Comparison of ENCODE assay signal across 26 cellular contexts in the genomic region with DNA sequence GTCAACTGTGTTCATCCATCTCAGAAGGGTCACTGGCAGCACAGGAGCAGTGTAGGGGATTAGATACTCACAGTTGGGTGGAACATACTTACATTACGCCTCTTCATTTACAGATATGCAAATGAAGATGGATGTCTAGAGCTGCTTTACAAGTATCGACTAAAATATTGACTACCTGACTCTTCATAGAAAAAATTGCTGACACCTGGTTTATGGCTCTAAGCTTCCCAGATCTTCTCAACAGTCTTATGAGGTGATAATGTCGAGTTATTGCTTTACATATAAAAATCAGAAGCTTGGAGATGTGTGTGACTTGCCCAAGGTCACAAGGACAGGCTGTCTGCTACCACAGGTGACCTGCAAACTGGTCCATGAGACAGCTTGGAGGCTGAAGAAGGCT.
DNase-seq lines count a peak whose midpoint lies in the region; ATAC-seq, FAIRE-seq and TF ChIP-seq lines count a peak whose summit lies in the region.
"Had no signal": no experiment of that assay in that cellular context is flagged by ENCODE, and none has a peak within 500 bp of the region (broad histone marks: within the 10 kb centered on the region; RNA-seq: fewer than 3 reads in every experiment).

No MANE protein-coding gene starts in this region.

- no peaks in the 10 kb centered on the region for H3K36me3 ChIP-seq in IMR-90 (ENCODE audit: control insufficient read depth, insufficient read depth, low read length)

- ATAC-seq in A549, result no peak
- ATAC-seq in IMR-90 (ENCODE audit: low read depth), result no peak
- no peak for ATAC-seq in HG03565 (IDR thresholded peaks at IDR 0.05; ENCODE audit: unreplicated experiment)
- ATAC-seq: CD8-positive, alpha-beta T cell; GM12878 had no signal

- no peak for DNase-seq in A549 (ENCODE audit: low read depth in 1 of 2, low spot score in 1 of 2)
- DNase-seq in IMR-90, result no peak
- DNase-seq in chondrocyte (ENCODE audit: low spot score), result no peak
- no peak for DNase-seq in DMS 273 treated with DMSO at 0.1 percent for 48 hours (lab: John Stamatoyannopoulos, UW)
- DNase-seq: 8988T; AML-193; Caco-2; Calu3; CD4-positive, alpha-beta T cell; CD8-positive, alpha-beta T cell; DMS153; DMS53; DMS79; DND-41; EL; GDM1 had no signal

- H3K27ac ChIP-seq in A549, result no peak overlapping the region
- no peak overlapping the region for H3K27ac ChIP-seq in IMR-90 (ENCODE audit: insufficient read depth, low read length)
- H3K27ac ChIP-seq: BLaER1 treated with 17β-estradiol and CSF1 and Interleukin-3, amounts not matched to agents 10 nM and 100 nM; C4-2B had no signal

- H2AK5ac ChIP-seq in IMR-90 (ENCODE audit: low read depth, low read length), result no peak overlapping the region

- no peak overlapping the region for H2BK120ac ChIP-seq in IMR-90 (ENCODE audit: low read depth, low read length)

- H2BK5ac ChIP-seq in IMR-90 (ENCODE audit: low read depth, low read length, poor library complexity, severe bottlenecking), result no peak overlapping the region

- peaks cover 2% of the 10 kb centered on the region for H3K36me3 Mint-ChIP-seq in chondrocyte (ENCODE audit: low read depth)
- H3K36me3 Mint-ChIP-seq: CD8-positive, alpha-beta T cell had no signal

- H2BK15ac ChIP-seq in IMR-90 (ENCODE audit: low read depth, low read length), result no peak overlapping the region

- no peak overlapping the region for H2BK20ac ChIP-seq in IMR-90 (ENCODE audit: low read depth, low read length)

- H3K4me3 ChIP-seq in A549 (no peak overlapping the region), IMR-90 (ENCODE audit: insufficient read depth, low read depth, low read length) (no peak overlapping the region)
- H3K4me3 ChIP-seq: BLaER1 treated with 17β-estradiol and CSF1 and Interleukin-3, amounts not matched to agents 10 nM and 100 nM; GM12878 had no signal

- H3K4ac ChIP-seq in IMR-90 (ENCODE audit: low read depth, low read length), result no peak overlapping the region

- no peak for FAIRE-seq in A549 (lab: Jason Lieb, UNC)
- FAIRE-seq: A204.1, D721Med, GM12878, GM12892, GM18507, GM19239 had no signal

- H3K27me3 ChIP-seq in IMR-90 (ENCODE audit: control insufficient read depth, insufficient read depth, low read length), result no peaks in the 10 kb centered on the region
- H3K27me3 ChIP-seq: BLaER1 treated with 17β-estradiol and CSF1 and Interleukin-3, amounts not matched to agents 10 nM and 100 nM had no signal

- no peaks in the 10 kb centered on the region for H3K9me1 ChIP-seq in IMR-90 (ENCODE audit: insufficient read depth, low read length)

- H3K14ac ChIP-seq in IMR-90 (replicated peaks; ENCODE audit: low read depth, low read length), result no peak overlapping the region

- in situ Hi-C loops in IMR-90 (cut with MboI; ENCODE audit: low sequenced_read_pairs), result no loop called here

- H3K4me2 ChIP-seq in A549 (no peak overlapping the region), IMR-90 (ENCODE audit: low read depth, low read length) (no peak overlapping the region)
- H3K4me2 ChIP-seq: BLaER1 treated with 17β-estradiol and CSF1 and Interleukin-3, amounts not matched to agents 10 nM and 100 nM had no signal

- 11% methylated on average over 3 of the region's 3 CpGs for WGBS in A549 (ENCODE audit: missing lambda C conversion rate)
- WGBS in IMR-90 (ENCODE audit: extremely low coverage in 2 of 2, insufficient read length in 1 of 2), 2 experiments, result no CpG with 5 or more reads among the region's 3 CpGs

- no peak overlapping the region for H3K56ac ChIP-seq in IMR-90 (ENCODE audit: extremely low read depth, insufficient read depth, low read length)

- no TSS peak for BruUV-seq in IMR-90 (replicated peaks; lab: Mats Ljungman, UMichigan)

- H3K9me3 ChIP-seq in A549 (peaks cover 21% of the 10 kb centered on the region; the same call in 2 of the 3 replicates), IMR-90 (ENCODE audit: control insufficient read depth, insufficient read depth, low read length) (peaks cover 27% of the 10 kb centered on the region)

- no peak overlapping the region for H2AFZ ChIP-seq in IMR-90 (replicated peaks; ENCODE audit: low read length, poor library complexity)

- TF ChIP-seq POLR2A in A549 (IDR thresholded peaks at IDR 0.05; ENCODE audit: low read length) (no peak), IMR-90 (IDR thresholded peaks at IDR 0.05; ENCODE audit: low read depth, low read length) (no peak)

- H3K23ac ChIP-seq in IMR-90 (ENCODE audit: low read depth, low read length), result no peak overlapping the region

- no peak overlapping the region for H3K4me3 Mint-ChIP-seq in chondrocyte (ENCODE audit: unreplicated experiment)
- H3K4me3 Mint-ChIP-seq: B cell; CD4-positive, alpha-beta T cell; CD8-positive, alpha-beta T cell had no signal

- no peaks in the 10 kb centered on the region for H4K20me1 ChIP-seq in IMR-90 (ENCODE audit: insufficient read depth, low read length)
- H4K20me1 ChIP-seq: BLaER1 treated with 17β-estradiol and CSF1 and Interleukin-3, amounts not matched to agents 10 nM and 100 nM had no signal

- POLR2A ChIA-PET in A549 (lab: Yijun Ruan, JAX) (no interaction called here), IMR-90 (lab: Charles Lee; ENCODE audit: unreplicated experiment) (interaction anchor here (0.6 kb wide), 1 partner anchor 469 kb away, joined by 7 read pairs; no protein-coding TSS in a partner anchor)

- H4K8ac ChIP-seq in IMR-90 (ENCODE audit: low read depth in 2 of 2, low read length in 2 of 2), result no peak overlapping the region

- no peak for TF ChIP-seq CTCF in A549 (IDR thresholded peaks at IDR 0.05)
- TF ChIP-seq CTCF in IMR-90 (conservative IDR thresholded peaks at IDR 0.05; ENCODE audit: low read depth, low read length), result no peak
- TF ChIP-seq CTCF in chondrocyte (IDR thresholded peaks at IDR 0.05), result no peak

- no peak overlapping the region for H3K18ac ChIP-seq in IMR-90 (ENCODE audit: low read depth, low read length)

- no peaks in the 10 kb centered on the region for H3K27me3 Mint-ChIP-seq in chondrocyte (ENCODE audit: low read depth)
- H3K27me3 Mint-ChIP-seq: B cell; CD4-positive, alpha-beta T cell had no signal

- CTCF ChIA-PET in A549 (lab: Yijun Ruan, JAX) (interaction anchor here (1.2 kb wide), 1 partner anchor 15 kb away, joined by 4 read pairs; no protein-coding TSS in a partner anchor), IMR-90 (lab: Yijun Ruan, JAX) (no interaction called here)

- peaks cover 36% of the 10 kb centered on the region for H3K9me3 Mint-ChIP-seq in chondrocyte (ENCODE audit: low read depth)

- H3K9ac ChIP-seq in IMR-90 (ENCODE audit: low read depth, low read length), result no peak overlapping the region
- H3K9ac ChIP-seq: BLaER1 treated with 17β-estradiol and CSF1 and Interleukin-3, amounts not matched to agents 10 nM and 100 nM had no signal

- dilution Hi-C loops in IMR-90 (cut with HindIII; ENCODE audit: low sequenced_read_pairs, unreplicated experiment), result no loop called here

- H3K79me1 ChIP-seq in IMR-90 (ENCODE audit: low read depth in 1 of 2, low read length in 2 of 2), result no peaks in the 10 kb centered on the region

- no peaks in the 10 kb centered on the region for H3K4me1 ChIP-seq in A549
- no peaks in the 10 kb centered on the region for H3K4me1 ChIP-seq in IMR-90 (ENCODE audit: control insufficient read depth, insufficient read depth, low read length)
- H3K4me1 ChIP-seq: BLaER1 treated with 17β-estradiol and CSF1 and Interleukin-3, amounts not matched to agents 10 nM and 100 nM; Caco-2 had no signal

- no peak for TF ChIP-seq EP300 in A549 (IDR thresholded peaks at IDR 0.05)

- intact Hi-C loops in IMR-90 (cut with micrococcal nuclease), result no loop called here

- peak overlapping the region; percentile 42 for H3K27ac Mint-ChIP-seq in chondrocyte (ENCODE audit: unreplicated experiment)
- H3K27ac Mint-ChIP-seq: B cell; CD4-positive, alpha-beta T cell; CD8-positive, alpha-beta T cell had no signal

- H4K5ac ChIP-seq in IMR-90 (ENCODE audit: low read depth, low read length), result no peak overlapping the region

- H3K4me1 Mint-ChIP-seq in chondrocyte (ENCODE audit: low read depth), result no peaks in the 10 kb centered on the region
- H3K4me1 Mint-ChIP-seq: B cell had no signal

- no peak overlapping the region for H4K91ac ChIP-seq in IMR-90 (ENCODE audit: insufficient read depth, low read depth, low read length)

- TF ChIP-seq RAD21 in A549 (conservative IDR thresholded peaks at IDR 0.05 in 1 of 2, IDR thresholded peaks at IDR 0.05 in 1 of 2), result no peak
- TF ChIP-seq RAD21 in IMR-90 (IDR thresholded peaks at IDR 0.05; ENCODE audit: low read length), result no peak

- no peak overlapping the region for H2AK9ac ChIP-seq in IMR-90 (replicated peaks; ENCODE audit: low read depth, low read length, poor library complexity)

TF ChIP-seq in A549, 52 proteins besides CTCF, POLR2A, EP300 and RAD21:
- TF ChIP-seq, protein P1, sequence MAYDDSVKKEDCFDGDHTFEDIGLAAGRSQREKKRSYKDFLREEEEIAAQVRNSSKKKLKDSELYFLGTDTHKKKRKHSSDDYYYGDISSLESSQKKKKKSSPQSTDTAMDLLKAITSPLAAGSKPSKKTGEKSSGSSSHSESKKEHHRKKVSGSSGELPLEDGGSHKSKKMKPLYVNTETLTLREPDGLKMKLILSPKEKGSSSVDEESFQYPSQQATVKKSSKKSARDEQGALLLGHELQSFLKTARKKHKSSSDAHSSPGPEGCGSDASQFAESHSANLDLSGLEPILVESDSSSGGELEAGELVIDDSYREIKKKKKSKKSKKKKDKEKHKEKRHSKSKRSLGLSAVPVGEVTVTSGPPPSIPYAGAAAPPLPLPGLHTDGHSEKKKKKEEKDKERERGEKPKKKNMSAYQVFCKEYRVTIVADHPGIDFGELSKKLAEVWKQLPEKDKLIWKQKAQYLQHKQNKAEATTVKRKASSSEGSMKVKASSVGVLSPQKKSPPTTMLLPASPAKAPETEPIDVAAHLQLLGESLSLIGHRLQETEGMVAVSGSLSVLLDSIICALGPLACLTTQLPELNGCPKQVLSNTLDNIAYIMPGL (CRISPR knock-in tag; IDR thresholded peaks at IDR 0.05; ENCODE audit: borderline replicate concordance), result no peak
- peak; percentile 72 for TF ChIP-seq MAFK (IDR thresholded peaks at IDR 0.05; ENCODE audit: partially characterized antibody)
TF ChIP-seq in A549: peak in this region for 1.

TF ChIP-seq in IMR-90, 13 proteins besides CTCF, POLR2A, EP300 and RAD21:
- TF ChIP-seq RFX5 (IDR thresholded peaks at IDR 0.05; ENCODE audit: low read depth, low read length) (no peak), MAFK (IDR thresholded peaks at IDR 0.05; ENCODE audit: low read depth, low read length) (peak; percentile 44; the same call in 1 of the 2 replicates)
- TF ChIP-seq, protein P2, sequence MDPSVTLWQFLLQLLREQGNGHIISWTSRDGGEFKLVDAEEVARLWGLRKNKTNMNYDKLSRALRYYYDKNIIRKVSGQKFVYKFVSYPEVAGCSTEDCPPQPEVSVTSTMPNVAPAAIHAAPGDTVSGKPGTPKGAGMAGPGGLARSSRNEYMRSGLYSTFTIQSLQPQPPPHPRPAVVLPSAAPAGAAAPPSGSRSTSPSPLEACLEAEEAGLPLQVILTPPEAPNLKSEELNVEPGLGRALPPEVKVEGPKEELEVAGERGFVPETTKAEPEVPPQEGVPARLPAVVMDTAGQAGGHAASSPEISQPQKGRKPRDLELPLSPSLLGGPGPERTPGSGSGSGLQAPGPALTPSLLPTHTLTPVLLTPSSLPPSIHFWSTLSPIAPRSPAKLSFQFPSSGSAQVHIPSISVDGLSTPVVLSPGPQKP (IDR thresholded peaks at IDR 0.05; ENCODE audit: borderline replicate concordance, low read depth, low read length), result no peak
